In genomic region chr14:104656014-104656714, GRCh38 we compare ENCODE assay signal across 17 cellular contexts. TPM values are rescaled to one million over a fixed set of nuclear protein-coding genes. Genes with fewer than 3 reads are reported as not detected.
DNase-seq lines count a peak whose midpoint lies in the region; ATAC-seq and TF ChIP-seq lines count a peak whose summit lies in the region.
"Had no signal": no experiment of that assay in that cellular context is flagged by ENCODE, and none has a peak within 500 bp of the region (broad histone marks: within the 10 kb centered on the region; RNA-seq: fewer than 3 reads in every experiment).

No MANE protein-coding gene starts in this region.

- peaks cover 6 to 13% of the 10 kb centered on the region in 2 donors for H3K36me3 Mint-ChIP-seq in stimulated activated naive B cell treated with anti-CD40 and anti-IgM and Interleukin-4, amounts not matched to agents 10 μg/mL and 1 μg/mL and 100 μg/mL, for 72 hours
- no peaks in the 10 kb centered on the region for H3K36me3 Mint-ChIP-seq in T-cell
- H3K36me3 Mint-ChIP-seq: natural killer cell had no signal

- peaks cover 8 to 13% of the 10 kb centered on the region in 2 donors for H3K9me3 Mint-ChIP-seq in stimulated activated naive B cell treated with anti-CD40 and anti-IgM and Interleukin-4, amounts not matched to agents 10 μg/mL and 1 μg/mL and 100 μg/mL, for 72 hours
- no peaks in the 10 kb centered on the region for H3K9me3 Mint-ChIP-seq in T-cell
- H3K9me3 Mint-ChIP-seq: activated naive CD4-positive, alpha-beta T cell treated with anti-CD3 and anti-CD28 coated beads for 36 hours; natural killer cell had no signal

- H3K36me3 ChIP-seq in OCI-LY7 (ENCODE audit: insufficient read depth, low read length): no peaks in the 10 kb centered on the region
- H3K36me3 ChIP-seq: left lung, transverse colon had no signal

- intact Hi-C loops in OCI-LY7 (cut with micrococcal nuclease; ENCODE audit: unreplicated experiment): loop anchor here (2.0 kb wide), 1 partner anchor 97 kb away; the partner anchor contains the start of gene SIVA1

- POLR2A ChIA-PET in OCI-LY7 (lab: Charles Lee): interaction anchor here (1.8 to 2.1 kb wide), 3 partner anchors 22 to 97 kb away, joined by 5 to 11 read pairs (median 6); partner anchors contain the start of gene SIVA1
- POLR2A ChIA-PET in T-cell (lab: Charles Lee): no interaction called here

- ATAC-seq in stimulated activated naive B cell treated with anti-CD40 and anti-IgM and Interleukin-4, amounts not matched to agents 10 μg/mL and 1 μg/mL and 100 μg/mL, for 72 hours (replicated peaks): peak; percentile 10 to 17
- no peak for ATAC-seq in HG02970 (IDR thresholded peaks at IDR 0.05; ENCODE audit: low FRiP score, unreplicated experiment)
- no peak for ATAC-seq in T-cell (replicated peaks in 1 of 4)
- ATAC-seq in HG02852 (IDR thresholded peaks at IDR 0.05; ENCODE audit: unreplicated experiment): no peak
- ATAC-seq: left lung had no signal

- peak overlapping the region; percentile 84 for H3K4me2 ChIP-seq in OCI-LY7 (ENCODE audit: low read length)

- peak overlapping the region; percentile 14 to 51 for H3K4me3 Mint-ChIP-seq in stimulated activated naive B cell treated with anti-CD40 and anti-IgM and Interleukin-4, amounts not matched to agents 10 μg/mL and 1 μg/mL and 100 μg/mL, for 72 hours
- peak overlapping the region in 1 of 3 donors; percentile 45 for H3K4me3 Mint-ChIP-seq in T-cell
- H3K4me3 Mint-ChIP-seq: activated CD4-positive, alpha-beta memory T cell treated with anti-CD3 and anti-CD28 coated beads, Interleukin-2, amount 10 ng/mL, durations not matched to agents 7 days and 5 days; activated naive CD4-positive, alpha-beta T cell treated with anti-CD3 and anti-CD28 coated beads for 36 hours; natural killer cell; T-helper 1 cell treated with Interleukin-12 subunit alpha and Interleukin-12 subunit beta and Interleukin-4 antibody, amounts not matched to agents 30 μg/mL and 1 μg/mL, for 36 hours had no signal

- peaks cover 1% of the 10 kb centered on the region; the same call in 1 of the 2 replicates for H3K9me3 ChIP-seq in OCI-LY7 (ENCODE audit: low read length)
- H3K9me3 ChIP-seq: transverse colon had no signal

- H2AFZ ChIP-seq in OCI-LY7 (ENCODE audit: low read length): peak overlapping the region; percentile 29; the same call in 1 of the 2 replicates

- no peak for TF ChIP-seq CTCF in OCI-LY7 (conservative IDR thresholded peaks at IDR 0.05; ENCODE audit: low read length)

- H3K27ac ChIP-seq in OCI-LY7 (ENCODE audit: low read depth, low read length, poor library complexity, severe bottlenecking): peak overlapping the region; percentile 99
- H3K27ac ChIP-seq: left lung, transverse colon had no signal

- H3K9me2 ChIP-seq in OCI-LY7 (ENCODE audit: insufficient read depth, low read length): no peaks in the 10 kb centered on the region

- peak; percentile 24 for DNase-seq in DMS53 (lab: John Stamatoyannopoulos, UW)
- no peak for DNase-seq in DMS53 treated with DMSO at 0.1 percent for 48 hours (lab: John Stamatoyannopoulos, UW; ENCODE audit: unreplicated experiment)
- peak; percentile 53 for DNase-seq in OCI-LY7 (ENCODE audit: low spot score)
- peak; percentile 65 for DNase-seq in germinal center (ENCODE audit: low spot score)
- peak; percentile 47 for DNase-seq in stimulated activated naive B cell treated with anti-CD40 and anti-IgM and Interleukin-4, amounts not matched to agents 10 μg/mL and 1 μg/mL and 100 μg/mL, for 72 hours
- no peak for DNase-seq in T-cell
- DNase-seq: 8988T; activated CD4-positive, alpha-beta memory T cell treated with anti-CD3 and anti-CD28 coated beads, Interleukin-2, amount 10 ng/mL, durations not matched to agents 7 days and 5 days; activated naive CD4-positive, alpha-beta T cell treated with anti-CD3 and anti-CD28 coated beads for 36 hours; natural killer cell; transverse colon had no signal

- peaks cover 64% of the 10 kb centered on the region for H3K4me1 ChIP-seq in OCI-LY7 (ENCODE audit: insufficient read depth, low read length, poor library complexity, severe bottlenecking)
- H3K4me1 ChIP-seq: left lung had no signal

- H3K27me3 Mint-ChIP-seq in stimulated activated naive B cell treated with anti-CD40 and anti-IgM and Interleukin-4, amounts not matched to agents 10 μg/mL and 1 μg/mL and 100 μg/mL, for 72 hours: no peaks in the 10 kb centered on the region
- peaks cover 0 to 12% of the 10 kb centered on the region in 2 donors for H3K27me3 Mint-ChIP-seq in T-cell

- no peaks in the 10 kb centered on the region for H4K20me1 ChIP-seq in OCI-LY7 (ENCODE audit: insufficient read depth, low read length)

- peaks cover 69 to 88% of the 10 kb centered on the region in 2 donors for H3K4me1 Mint-ChIP-seq in stimulated activated naive B cell treated with anti-CD40 and anti-IgM and Interleukin-4, amounts not matched to agents 10 μg/mL and 1 μg/mL and 100 μg/mL, for 72 hours
- H3K4me1 Mint-ChIP-seq in T-cell: peaks cover 30 to 39% (median 32%) of the 10 kb centered on the region in 3 donors

- CTCF ChIA-PET in OCI-LY7 (lab: Charles Lee; ENCODE audit: unreplicated experiment): interaction anchor here (1.2 kb wide), 1 partner anchor 25 kb away, joined by 5 read pairs; no protein-coding TSS in a partner anchor
- CTCF ChIA-PET in T-cell (lab: Charles Lee): no interaction called here

- H3K27ac Mint-ChIP-seq in stimulated activated naive B cell treated with anti-CD40 and anti-IgM and Interleukin-4, amounts not matched to agents 10 μg/mL and 1 μg/mL and 100 μg/mL, for 72 hours: peak overlapping the region; percentile 94
- H3K27ac Mint-ChIP-seq in T-cell: no peak overlapping the region
- H3K27ac Mint-ChIP-seq: activated CD4-positive, alpha-beta memory T cell treated with anti-CD3 and anti-CD28 coated beads, Interleukin-2, amount 10 ng/mL, durations not matched to agents 7 days and 5 days; activated naive CD4-positive, alpha-beta T cell treated with anti-CD3 and anti-CD28 coated beads for 36 hours; natural killer cell; T-helper 1 cell treated with Interleukin-12 subunit alpha and Interleukin-12 subunit beta and Interleukin-4 antibody, amounts not matched to agents 30 μg/mL and 1 μg/mL, for 36 hours had no signal

- H3K79me2 ChIP-seq in OCI-LY7 (ENCODE audit: insufficient read depth, low read depth, low read length): no peaks in the 10 kb centered on the region

- H3K4me3 ChIP-seq in OCI-LY7 (ENCODE audit: low read depth, low read length, poor library complexity, severe bottlenecking): peak overlapping the region; percentile 60
- H3K4me3 ChIP-seq: left lung, transverse colon had no signal

- BruUV-seq in OCI-LY7 (replicated peaks; lab: Mats Ljungman, UMichigan): no TSS peak

RNA-seq across cellular contexts. Expression of gene INF2, which starts 33.3 kb away (rescaled TPM):
- 32.7 and 39.4 TPM in 2 replicates for total RNA-seq in OCI-LY7 (2014; rRNA removed; shearing (Covaris generic))
- total RNA-seq in OCI-LY7 (2022) (43.4 and 51.6 TPM in 2 replicates), T-cell (100 to 1,000 TPM in 2 of 5 donors, 10 to 100 TPM in 3; 72.7 to 128 (median 83.7) TPM)

RNA-seq across cellular contexts. Expression of gene TMEM179, which starts 51.6 kb away (rescaled TPM):
- total RNA-seq in OCI-LY7 (2014; rRNA removed; shearing (Covaris generic)): not detected in 2 replicates
- total RNA-seq in OCI-LY7 (2022): not detected in 2 replicates
- total RNA-seq in T-cell: not detected
- total RNA-seq: activated CD4-positive, alpha-beta memory T cell treated with anti-CD3 and anti-CD28 coated beads, Interleukin-2, amount 10 ng/mL, durations not matched to agents 7 days and 5 days; bronchial epithelial cell; esophagus mucosa; natural killer cell had no signal

Comparison
In these comparisons a context has a peak if more than half of its experiments do, and no peak if none do; other contexts are left out.
1. DNase-seq: peak in DMS53 (single experiment), OCI-LY7 (single experiment), germinal center (single experiment) and stimulated activated naive B cell treated with anti-CD40 and anti-IgM and Interleukin-4, amounts not matched to agents 10 μg/mL and 1 μg/mL and 100 μg/mL, for 72 hours (single experiment); none in DMS53 treated with DMSO at 0.1 percent for 48 hours (single experiment) and T-cell (0 of 34).
2. ATAC-seq: peak in stimulated activated naive B cell treated with anti-CD40 and anti-IgM and Interleukin-4, amounts not matched to agents 10 μg/mL and 1 μg/mL and 100 μg/mL, for 72 hours (2 of 2); none in HG02970 (single experiment), T-cell (0 of 4) and HG02852 (single experiment).